Comparison of ENCODE assay signal across 8 cellular contexts in genomic region chr3:187025656-187026320, GRCh38.
DNase-seq lines count a peak whose midpoint lies in the region; ATAC-seq and TF ChIP-seq lines count a peak whose summit lies in the region.

No MANE protein-coding gene starts in this region.

- 31 to 48% methylated on average over 9 of the region's 9 CpGs for WGBS in body of pancreas, 2 donors

- CTCF ChIA-PET in activated naive CD4-positive, alpha-beta T cell treated with anti-CD3 and anti-CD28 coated beads, Interleukin-2, amount 10 ng/mL, durations not matched to agents 7 days and 5 days (lab: Charles Lee): interaction anchor here (0.7 to 4.1 kb wide), 11 partner anchors 9 to 176 kb away, joined by 3 to 35 read pairs (median 4); partner anchors contain the start of gene RPL39L

- H3K36me3 Mint-ChIP-seq in activated naive CD4-positive, alpha-beta T cell treated with anti-CD3 and anti-CD28 coated beads, Interleukin-2, amount 10 ng/mL, durations not matched to agents 7 days and 5 days: peaks cover 50% of the 10 kb centered on the region
- peaks cover 27% of the 10 kb centered on the region for H3K36me3 Mint-ChIP-seq in stimulated activated effector memory CD8-positive, alpha-beta T cell treated with anti-CD3 and anti-CD28 coated beads, Interleukin-12 subunit alpha, Interleukin-12 subunit beta, amount 100 ng/mL, for 72 hours

- H3K4me1 ChIP-seq in body of pancreas: no peaks in the 10 kb centered on the region

- no peak for TF ChIP-seq CTCF in body of pancreas (IDR thresholded peaks at IDR 0.05)

- H3K9me3 ChIP-seq in body of pancreas: no peaks in the 10 kb centered on the region

- no peaks in the 10 kb centered on the region for H3K36me3 ChIP-seq in body of pancreas (replicated peaks in 1 of 2; ENCODE audit: insufficient read depth in 1 of 2, low read depth in 2 of 2)

- TF ChIP-seq POLR2A in body of pancreas (IDR thresholded peaks at IDR 0.05): no peak

- H3K4me3 Mint-ChIP-seq in activated naive CD4-positive, alpha-beta T cell treated with anti-CD3 and anti-CD28 coated beads, Interleukin-2, amount 10 ng/mL, durations not matched to agents 7 days and 5 days: peak overlapping the region; percentile 85
- H3K4me3 Mint-ChIP-seq in stimulated activated effector memory CD8-positive, alpha-beta T cell treated with anti-CD3 and anti-CD28 coated beads, Interleukin-12 subunit alpha, Interleukin-12 subunit beta, amount 100 ng/mL, for 72 hours: peak overlapping the region; percentile 68

- intact Hi-C loops in body of pancreas (cut with DNase I): no loop called here

- H3K27ac ChIP-seq in body of pancreas: no peak overlapping the region

- no peaks in the 10 kb centered on the region for H3K9me3 Mint-ChIP-seq in activated naive CD4-positive, alpha-beta T cell treated with anti-CD3 and anti-CD28 coated beads, Interleukin-2, amount 10 ng/mL, durations not matched to agents 7 days and 5 days
- no peaks in the 10 kb centered on the region for H3K9me3 Mint-ChIP-seq in stimulated activated effector memory CD8-positive, alpha-beta T cell treated with anti-CD3 and anti-CD28 coated beads, Interleukin-12 subunit alpha, Interleukin-12 subunit beta, amount 100 ng/mL, for 72 hours

- H3K27ac Mint-ChIP-seq in activated naive CD4-positive, alpha-beta T cell treated with anti-CD3 and anti-CD28 coated beads, Interleukin-2, amount 10 ng/mL, durations not matched to agents 7 days and 5 days: peak overlapping the region; percentile 96
- peak overlapping the region; percentile 93 for H3K27ac Mint-ChIP-seq in stimulated activated effector memory CD8-positive, alpha-beta T cell treated with anti-CD3 and anti-CD28 coated beads, Interleukin-12 subunit alpha, Interleukin-12 subunit beta, amount 100 ng/mL, for 72 hours

- H3K4me3 ChIP-seq in body of pancreas: no peak overlapping the region

- no peaks in the 10 kb centered on the region for H3K27me3 ChIP-seq in body of pancreas

- H3K4me1 Mint-ChIP-seq in activated naive CD4-positive, alpha-beta T cell treated with anti-CD3 and anti-CD28 coated beads, Interleukin-2, amount 10 ng/mL, durations not matched to agents 7 days and 5 days: peaks cover 69% of the 10 kb centered on the region
- H3K4me1 Mint-ChIP-seq in stimulated activated effector memory CD8-positive, alpha-beta T cell treated with anti-CD3 and anti-CD28 coated beads, Interleukin-12 subunit alpha, Interleukin-12 subunit beta, amount 100 ng/mL, for 72 hours: peaks cover 63% of the 10 kb centered on the region

- peak; percentile 55 for DNase-seq in activated naive CD4-positive, alpha-beta T cell treated with anti-CD3 and anti-CD28 coated beads, Interleukin-2, amount 10 ng/mL, durations not matched to agents 7 days and 5 days
- DNase-seq in stimulated activated effector memory CD8-positive, alpha-beta T cell treated with anti-CD3 and anti-CD28 coated beads, Interleukin-12 subunit alpha, Interleukin-12 subunit beta, amount 100 ng/mL, for 72 hours (ENCODE audit: low spot score in 2 of 2): peak in 1 of 2 donors; percentile 65
- no peak for DNase-seq in NCI-H2029 (lab: John Stamatoyannopoulos, UW)
- no peak for DNase-seq in body of pancreas
- DNase-seq in LoVo (ENCODE audit: low spot score): no peak

- ATAC-seq in GM19452 (IDR thresholded peaks at IDR 0.05; ENCODE audit: unreplicated experiment) (peak; percentile 35), HG03520 (IDR thresholded peaks at IDR 0.05; ENCODE audit: unreplicated experiment) (peak; percentile 19), body of pancreas (no peak), HG03095 (IDR thresholded peaks at IDR 0.05; ENCODE audit: unreplicated experiment) (no peak)
- peak; percentile 68 for ATAC-seq in stimulated activated effector memory CD8-positive, alpha-beta T cell treated with anti-CD3 and anti-CD28 coated beads, Interleukin-12 subunit alpha, Interleukin-12 subunit beta, amount 100 ng/mL, for 72 hours

- H3K27me3 Mint-ChIP-seq in activated naive CD4-positive, alpha-beta T cell treated with anti-CD3 and anti-CD28 coated beads, Interleukin-2, amount 10 ng/mL, durations not matched to agents 7 days and 5 days: no peaks in the 10 kb centered on the region

Comparison
In these comparisons a context has a peak if more than half of its experiments do, and no peak if none do; other contexts are left out.
1. ATAC-seq: peak in GM19452 (single experiment), HG03520 (single experiment) and stimulated activated effector memory CD8-positive, alpha-beta T cell treated with anti-CD3 and anti-CD28 coated beads, Interleukin-12 subunit alpha, Interleukin-12 subunit beta, amount 100 ng/mL, for 72 hours (single experiment); none in body of pancreas (single experiment) and HG03095 (single experiment).